8 cellular contexts compared by ENCODE assay signal in the genomic region with DNA sequence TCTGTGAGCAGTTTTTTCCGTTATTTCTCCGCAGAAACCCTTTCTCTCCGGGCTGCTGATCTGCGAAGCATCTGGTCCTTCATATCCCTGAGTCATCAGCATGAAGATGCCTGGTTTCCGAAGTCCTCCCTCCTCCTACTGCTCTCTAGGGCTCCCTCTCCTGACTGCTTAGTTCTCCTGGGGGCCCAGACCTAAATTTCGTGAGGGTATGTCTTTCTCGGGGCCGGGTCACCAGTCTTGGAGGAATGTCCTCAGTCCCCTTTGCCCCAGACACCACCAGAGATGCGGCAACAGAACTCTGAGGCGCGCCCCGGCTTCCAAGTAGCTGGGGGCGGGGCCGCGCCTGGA. TPM values are rescaled to one million over a fixed set of nuclear protein-coding genes. Genes with fewer than 3 reads are reported as not detected.
DNase-seq lines count a peak whose midpoint lies in the region; ATAC-seq lines count a peak whose summit lies in the region.

No MANE protein-coding gene starts in this region.

- peak; percentile 48 for ATAC-seq in activated T-helper 17 cell treated with anti-CD3 and anti-CD28 coated beads, Interleukin-2, amount 50 U/mL, for 72 hours (replicated peaks)
- ATAC-seq in HG02759 (IDR thresholded peaks at IDR 0.05; ENCODE audit: unreplicated experiment): no peak

- H3K9me3 ChIP-seq in iPS DF 6.9 (ENCODE audit: control insufficient read depth, insufficient read depth, low read length): no peaks in the 10 kb centered on the region

- H3K4me1 Mint-ChIP-seq in activated T-helper 17 cell treated with anti-CD3 and anti-CD28 coated beads, Interleukin-2, amount 50 U/mL, for 72 hours: peaks cover 8% of the 10 kb centered on the region

- H3K27ac Mint-ChIP-seq in activated T-helper 17 cell treated with anti-CD3 and anti-CD28 coated beads, Interleukin-2, amount 50 U/mL, for 72 hours: peak overlapping the region; percentile 95

- no peaks in the 10 kb centered on the region for H3K36me3 ChIP-seq in iPS DF 6.9 (ENCODE audit: control insufficient read depth, insufficient read depth, low read length)

- H3K4me3 ChIP-seq in iPS DF 6.9 (ENCODE audit: low read length) (peak overlapping the region; percentile 80; the same call in 1 of the 2 replicates), skin epidermis (peak overlapping the region; percentile 45 to 75 (median 69))

- no peaks in the 10 kb centered on the region for H3K27me3 ChIP-seq in iPS DF 6.9 (ENCODE audit: control insufficient read depth, insufficient read depth, low read length)

- H3K9me3 Mint-ChIP-seq in activated T-helper 17 cell treated with anti-CD3 and anti-CD28 coated beads, Interleukin-2, amount 50 U/mL, for 72 hours: no peaks in the 10 kb centered on the region

- no peaks in the 10 kb centered on the region for H3K4me1 ChIP-seq in iPS DF 6.9 (ENCODE audit: control insufficient read depth, insufficient read depth, low read length)

- no peak overlapping the region for H3K27ac ChIP-seq in iPS DF 6.9 (ENCODE audit: low read length)
- H3K27ac ChIP-seq in skin epidermis: peak overlapping the region in 7 of 21 experiments; percentile 25 to 82 (median 48)

- peak overlapping the region; percentile 90 for H3K4me3 Mint-ChIP-seq in activated T-helper 17 cell treated with anti-CD3 and anti-CD28 coated beads, Interleukin-2, amount 50 U/mL, for 72 hours

- DNase-seq in NCI-H2171 treated with DMSO at 0.1 percent for 48 hours (lab: John Stamatoyannopoulos, UW) (peak; percentile 98), NCI-H2171 (lab: John Stamatoyannopoulos, UW) (no peak), HS-5 (ENCODE audit: low read depth) (peak; percentile 71), iPS DF 6.9 (ENCODE audit: low read depth, low spot score) (no peak)
- no peak for DNase-seq in stimulated activated CD4-positive, alpha-beta T cell treated with anti-CD3 and anti-CD28 coated beads, Interleukin-4, amount 100 ng/mL, for 4 hours

- H3K27me3 Mint-ChIP-seq in activated T-helper 17 cell treated with anti-CD3 and anti-CD28 coated beads, Interleukin-2, amount 50 U/mL, for 72 hours: no peaks in the 10 kb centered on the region

- no CpG with 5 or more reads among the region's 15 CpGs for WGBS in iPS DF 6.9 (ENCODE audit: insufficient coverage, insufficient read length)

- peaks cover 34% of the 10 kb centered on the region for H3K36me3 Mint-ChIP-seq in activated T-helper 17 cell treated with anti-CD3 and anti-CD28 coated beads, Interleukin-2, amount 50 U/mL, for 72 hours (ENCODE audit: low read depth)

RNA-seq across cellular contexts. Expression of gene BICDL1, which starts 0.6 kb away (rescaled TPM):
- 10 to 100 TPM; 36.9 to 91.6 TPM for total RNA-seq in activated T-helper 17 cell treated with anti-CD3 and anti-CD28 coated beads, Interleukin-2, amount 50 U/mL, for 72 hours

Comparison
In these comparisons a context has a peak if more than half of its experiments do, and no peak if none do; other contexts are left out.
1. DNase-seq: peak in NCI-H2171 treated with DMSO at 0.1 percent for 48 hours (single experiment) and HS-5 (single experiment); none in NCI-H2171 (single experiment), iPS DF 6.9 (single experiment) and stimulated activated CD4-positive, alpha-beta T cell treated with anti-CD3 and anti-CD28 coated beads, Interleukin-4, amount 100 ng/mL, for 4 hours (0 of 2).